Comparison of ENCODE assay signal across 10 cellular contexts in the genomic region with DNA sequence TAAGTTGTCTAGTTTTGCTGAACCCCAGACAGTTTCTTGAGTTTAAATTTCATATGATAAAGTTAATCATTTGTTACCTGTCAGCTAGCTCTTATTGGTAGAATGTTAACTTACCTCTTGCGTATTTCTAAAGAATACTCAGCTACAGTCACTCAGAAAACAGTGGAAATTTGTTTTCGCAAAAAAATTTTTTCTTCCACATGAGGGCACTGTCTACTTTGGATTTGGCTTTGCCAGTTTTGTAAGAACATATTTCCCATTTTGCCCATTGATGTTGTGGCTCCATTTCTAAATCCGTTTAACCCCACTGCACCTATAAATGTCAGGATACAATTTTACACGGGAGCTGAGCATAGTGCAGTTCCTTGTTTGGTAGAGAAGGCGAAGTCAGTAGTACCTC. TPM values are rescaled to one million over a fixed set of nuclear protein-coding genes. Genes with fewer than 3 reads are reported as not detected.
DNase-seq lines count a peak whose midpoint lies in the region; ATAC-seq, FAIRE-seq and TF ChIP-seq lines count a peak whose summit lies in the region.
"Had no signal": no experiment of that assay in that cellular context is flagged by ENCODE, and none has a peak within 500 bp of the region (broad histone marks: within the 10 kb centered on the region; RNA-seq: fewer than 3 reads in every experiment).

No MANE protein-coding gene starts in this region.

- intact Hi-C loops in right cardiac atrium (cut with DNase I) = no loop called here

- no peak overlapping the region for H3K9ac ChIP-seq in OCI-LY3 (ENCODE audit: low read length)

- H3K27me3 ChIP-seq in cardiac muscle cell = no peaks in the 10 kb centered on the region
- no peaks in the 10 kb centered on the region for H3K27me3 ChIP-seq in right cardiac atrium (ENCODE audit: control insufficient read depth, insufficient read depth)
- H3K27me3 ChIP-seq in OCI-LY3 (ENCODE audit: low read depth, low read length) = no peaks in the 10 kb centered on the region
- H3K27me3 ChIP-seq: Peyer's patch had no signal

- no peaks in the 10 kb centered on the region for H4K20me1 ChIP-seq in OCI-LY3 (ENCODE audit: insufficient read depth, low read length)

- H3K9me3 ChIP-seq in cardiac muscle cell (ENCODE audit: low read depth) (no peaks in the 10 kb centered on the region), right cardiac atrium (ENCODE audit: control insufficient read depth, low read length) (no peaks in the 10 kb centered on the region), OCI-LY3 (ENCODE audit: insufficient read depth, low read length) (no peaks in the 10 kb centered on the region)
- H3K9me3 ChIP-seq: Peyer's patch had no signal

- no peak for TF ChIP-seq POLR2A in H54 (IDR thresholded peaks at IDR 0.05; ENCODE audit: low read depth, low read length)

- H3K27ac ChIP-seq in cardiac muscle cell (no peak overlapping the region), right cardiac atrium (ENCODE audit: low read length) (no peak overlapping the region), OCI-LY3 (ENCODE audit: low read length) (no peak overlapping the region)
- H3K27ac ChIP-seq: coronary artery, Peyer's patch had no signal

- no peak overlapping the region for H2AFZ ChIP-seq in OCI-LY3 (ENCODE audit: low read depth, low read length)

- no peaks in the 10 kb centered on the region for H3K79me2 ChIP-seq in OCI-LY3 (ENCODE audit: low read length)

- TF ChIP-seq CTCF in cardiac muscle cell (IDR thresholded peaks at IDR 0.05; ENCODE audit: low read depth, low read length) (peak; percentile 35), OCI-LY3 (IDR thresholded peaks at IDR 0.05; ENCODE audit: low read depth, low read length) (peak; percentile 70), fibroblast of pulmonary artery (IDR thresholded peaks at IDR 0.05; ENCODE audit: low read length, missing control alignments) (peak; percentile 26)

- H3K4me3 ChIP-seq in cardiac muscle cell = no peak overlapping the region
- H3K4me3 ChIP-seq in right cardiac atrium (ENCODE audit: low read length) = no peak overlapping the region
- no peak overlapping the region for H3K4me3 ChIP-seq in OCI-LY3 (ENCODE audit: low read length)
- no peak overlapping the region for H3K4me3 ChIP-seq in fibroblast of pulmonary artery (replicated peaks; ENCODE audit: low read depth, low read length)
- H3K4me3 ChIP-seq: coronary artery, Peyer's patch had no signal

- FAIRE-seq in urothelium cell line (lab: Jason Lieb, UNC) (no peak), H54 (lab: Jason Lieb, UNC) (no peak)

- H3K4me1 ChIP-seq in cardiac muscle cell (ENCODE audit: low read depth) (no peaks in the 10 kb centered on the region), right cardiac atrium (ENCODE audit: control insufficient read depth, insufficient read depth, low read length) (no peaks in the 10 kb centered on the region), OCI-LY3 (ENCODE audit: low read length) (no peaks in the 10 kb centered on the region)
- H3K4me1 ChIP-seq: Peyer's patch had no signal

- 70% methylated on average over 5 of the region's 5 CpGs for WGBS in right cardiac atrium

- H3K36me3 ChIP-seq in cardiac muscle cell (no peaks in the 10 kb centered on the region), OCI-LY3 (replicated peaks; ENCODE audit: low read depth, low read length) (no peaks in the 10 kb centered on the region)
- H3K36me3 ChIP-seq: Peyer's patch had no signal

- H3K4me2 ChIP-seq in OCI-LY3 (ENCODE audit: low read length) = no peak overlapping the region

- no peak for ATAC-seq in right cardiac atrium
- ATAC-seq in HG03442 (IDR thresholded peaks at IDR 0.05; ENCODE audit: unreplicated experiment) = no peak

- DNase-seq in cardiac muscle cell (ENCODE audit: low read depth in 1 of 2, low spot score in 1 of 2) (peak; percentile 8 to 23), right cardiac atrium (no peak), fibroblast of pulmonary artery (ENCODE audit: low read depth) (peak; percentile 26), urothelium cell line (ENCODE audit: low spot score) (peak; percentile 25), UCSD-AML1 (lab: John Stamatoyannopoulos, UW; ENCODE audit: unreplicated experiment) (no peak), H54 (ENCODE audit: insufficient read length, low spot score) (no peak)
- DNase-seq: Peyer's patch had no signal

RNA-seq across cellular contexts. Expression of a gene that starts 19.1 kb away (rescaled TPM):
- total RNA-seq in cardiac muscle cell (22.4 and 27.7 TPM in 2 replicates), right cardiac atrium (10 to 100 TPM in 2 of 4 donors, 1 to 10 TPM in 2; 8.3 to 16.1 (median 11.9) TPM)
- polyA plus RNA-seq in cardiac muscle cell (17.9 and 23.4 TPM in 2 replicates), right cardiac atrium (7.5 TPM)

Comparison
In these comparisons a context has a peak if more than half of its experiments do, and no peak if none do; other contexts are left out.
1. DNase-seq: peak in cardiac muscle cell (2 of 2), fibroblast of pulmonary artery (single experiment) and urothelium cell line (single experiment); none in right cardiac atrium (0 of 3), UCSD-AML1 (single experiment) and H54 (single experiment).
2. Peak in every context shown above with its lines, with median percentiles within 50 percentile points of each other: CTCF ChIP-seq.